11 cellular contexts compared by ENCODE assay signal in genomic region chr1:23563755-23564374, GRCh38. TPM values are rescaled to one million over a fixed set of nuclear protein-coding genes. Genes with fewer than 3 reads are reported as not detected.
DNase-seq lines count a peak whose midpoint lies in the region; ATAC-seq, FAIRE-seq and TF ChIP-seq lines count a peak whose summit lies in the region.
"Had no signal": no experiment of that assay in that cellular context is flagged by ENCODE, and none has a peak within 500 bp of the region (broad histone marks: within the 10 kb centered on the region; RNA-seq: fewer than 3 reads in every experiment).

No MANE protein-coding gene starts in this region.

- TF ChIP-seq POLR2A in H1 (IDR thresholded peaks at IDR 0.05; ENCODE audit: control extremely low read depth in 1 of 2, low read depth in 2 of 2, low read length in 2 of 2), result no peak

- no peak overlapping the region for H3K4me3 Mint-ChIP-seq in activated naive CD8-positive, alpha-beta T cell
- H3K4me3 Mint-ChIP-seq in activated naive CD8-positive, alpha-beta T cell treated with anti-CD3 and anti-CD28 coated beads, Interleukin-2, amount 50 U/mL, for 24 hours, result no peak overlapping the region
- peak overlapping the region; percentile 64 for H3K4me3 Mint-ChIP-seq in nephron progenitor cell
- H3K4me3 Mint-ChIP-seq: T-helper 1 cell treated with Interleukin-12 subunit alpha and Interleukin-12 subunit beta and Interleukin-4 antibody, amounts not matched to agents 30 μg/mL and 1 μg/mL, for 36 hours had no signal

- H3K79me2 ChIP-seq in H1 (ENCODE audit: control insufficient read depth in 1 of 2, insufficient read depth in 2 of 2, low read length in 2 of 2), result peaks cover 1 to 4% of the 10 kb centered on the region in 2 experiments

- intact Hi-C loops in upper lobe of right lung (cut with DNase I), result no loop called here

- peaks cover 8% of the 10 kb centered on the region for H3K23me2 ChIP-seq in H1 (ENCODE audit: low read depth, low read length)

- H2AFZ ChIP-seq in H1 (ENCODE audit: low read length), result no peak overlapping the region

- peak overlapping the region; percentile 53 for H4K91ac ChIP-seq in H1 (replicated peaks; ENCODE audit: insufficient read length, low read length)

- H3K27ac ChIP-seq in H1 (ENCODE audit: low read depth, low read length), result no peak overlapping the region
- peak overlapping the region; percentile 94 for H3K27ac ChIP-seq in upper lobe of right lung

- TF ChIP-seq CTCF in H1 (IDR thresholded peaks at IDR 0.05; ENCODE audit: control extremely low read depth in 1 of 3, insufficient read depth in 1 of 3, low read depth in 1 of 3, low read length in 3 of 3) (no peak), nephron progenitor cell (IDR thresholded peaks at IDR 0.05) (no peak), upper lobe of right lung (IDR thresholded peaks at IDR 0.05) (no peak)

- CTCF ChIA-PET in H1 (lab: Charles Lee; ENCODE audit: partially characterized antibody), result interaction anchor here (0.7 to 12.3 kb wide), 9 partner anchors 10 to 102 kb away, joined by 3 to 143 read pairs (median 4); no protein-coding TSS in a partner anchor

- H2AK5ac ChIP-seq in H1 (ENCODE audit: low read depth, low read length), result peak overlapping the region; percentile 43

- peak overlapping the region; percentile 18 for H2BK120ac ChIP-seq in H1 (replicated peaks; ENCODE audit: low read depth, low read length)

- H3K36me3 Mint-ChIP-seq in activated naive CD8-positive, alpha-beta T cell, result no peaks in the 10 kb centered on the region
- H3K36me3 Mint-ChIP-seq in activated naive CD8-positive, alpha-beta T cell treated with anti-CD3 and anti-CD28 coated beads, Interleukin-2, amount 50 U/mL, for 24 hours (ENCODE audit: low read depth), result no peaks in the 10 kb centered on the region
- H3K36me3 Mint-ChIP-seq in nephron progenitor cell (ENCODE audit: low read depth), result no peaks in the 10 kb centered on the region

- DNase-seq in activated naive CD8-positive, alpha-beta T cell treated with anti-CD3 and anti-CD28 coated beads, Interleukin-2, amount 50 U/mL, for 24 hours, result no peak
- DNase-seq in H1 (ENCODE audit: low read depth in 1 of 2, low spot score in 2 of 2), result no peak
- no peak for DNase-seq in nephron progenitor cell
- no peak for DNase-seq in upper lobe of right lung
- no peak for DNase-seq in A172 (ENCODE audit: low spot score)
- no peak for DNase-seq in NK-92 treated with Interleukin-12 subunit alpha and Interleukin-12 subunit beta, amount 100 ng/mL, for 24 hours (lab: John Stamatoyannopoulos, UW)
- DNase-seq in H7, result no peak
- DNase-seq: body of pancreas had no signal

- H3K4me1 Mint-ChIP-seq in activated naive CD8-positive, alpha-beta T cell (ENCODE audit: low read depth), result peaks cover 51% of the 10 kb centered on the region
- H3K4me1 Mint-ChIP-seq in activated naive CD8-positive, alpha-beta T cell treated with anti-CD3 and anti-CD28 coated beads, Interleukin-2, amount 50 U/mL, for 24 hours, result peaks cover 50% of the 10 kb centered on the region
- H3K4me1 Mint-ChIP-seq in nephron progenitor cell, result peaks cover 92% of the 10 kb centered on the region

- no peak overlapping the region for H4K5ac ChIP-seq in H1 (ENCODE audit: insufficient read length, low read depth, low read length)

- H3K27me3 ChIP-seq in H1 (replicated peaks in 1 of 4; ENCODE audit: control insufficient read depth in 3 of 4, extremely low read depth in 1 of 4, insufficient read depth in 3 of 4, low read length in 3 of 4) (no peaks in the 10 kb centered on the region; a peak in 1 of 7 replicates), upper lobe of right lung (no peaks in the 10 kb centered on the region), H7 (ENCODE audit: control insufficient read depth, insufficient read depth, low read length) (peaks cover 11% of the 10 kb centered on the region)
- H3K27me3 ChIP-seq: body of pancreas had no signal

- peak overlapping the region; percentile 51 for H3K27ac Mint-ChIP-seq in activated naive CD8-positive, alpha-beta T cell
- no peak overlapping the region for H3K27ac Mint-ChIP-seq in activated naive CD8-positive, alpha-beta T cell treated with anti-CD3 and anti-CD28 coated beads, Interleukin-2, amount 50 U/mL, for 24 hours
- H3K27ac Mint-ChIP-seq in nephron progenitor cell, result peak overlapping the region; percentile 100
- H3K27ac Mint-ChIP-seq: T-helper 1 cell treated with Interleukin-12 subunit alpha and Interleukin-12 subunit beta and Interleukin-4 antibody, amounts not matched to agents 30 μg/mL and 1 μg/mL, for 36 hours had no signal

- no peak for TF ChIP-seq EP300 in H1 (IDR thresholded peaks at IDR 0.05; ENCODE audit: borderline replicate concordance in 1 of 2, low read depth in 2 of 2, low read length in 2 of 2)

- H3K36me3 ChIP-seq in H1 (ENCODE audit: control insufficient read depth in 2 of 4, insufficient read depth in 4 of 4, low read length in 3 of 4) (no peaks in the 10 kb centered on the region), upper lobe of right lung (no peaks in the 10 kb centered on the region), H7 (replicated peaks; ENCODE audit: control insufficient read depth, insufficient read depth, low read length) (no peaks in the 10 kb centered on the region)

- H3K4me1 ChIP-seq in H1 (replicated peaks in 1 of 4; ENCODE audit: control insufficient read depth in 3 of 4, insufficient read depth in 4 of 4, low read length in 3 of 4), result peaks cover 12 to 31% (median 16%) of the 10 kb centered on the region in 4 experiments
- peaks cover 39% of the 10 kb centered on the region for H3K4me1 ChIP-seq in upper lobe of right lung

- H2BK12ac ChIP-seq in H1 (ENCODE audit: low read depth, low read length), result peak overlapping the region; percentile 96

- no peaks in the 10 kb centered on the region for H3K9me3 Mint-ChIP-seq in activated naive CD8-positive, alpha-beta T cell (ENCODE audit: low read depth)
- no peaks in the 10 kb centered on the region for H3K9me3 Mint-ChIP-seq in activated naive CD8-positive, alpha-beta T cell treated with anti-CD3 and anti-CD28 coated beads, Interleukin-2, amount 50 U/mL, for 24 hours
- no peaks in the 10 kb centered on the region for H3K9me3 Mint-ChIP-seq in nephron progenitor cell
- H3K9me3 Mint-ChIP-seq: T-helper 1 cell treated with Interleukin-12 subunit alpha and Interleukin-12 subunit beta and Interleukin-4 antibody, amounts not matched to agents 30 μg/mL and 1 μg/mL, for 36 hours had no signal

- H3K79me1 ChIP-seq in H1 (ENCODE audit: low read depth, low read length), result 0 out of 2 replicates have a peak, but pooled peaks cover 2% of the 10 kb centered on the region

- H3K9ac ChIP-seq in H1 (replicated peaks in 1 of 4; ENCODE audit: extremely low read depth in 1 of 4, low read depth in 3 of 4, low read length in 3 of 4), result no peak overlapping the region

- no peak overlapping the region for H3K4me2 ChIP-seq in H1 (ENCODE audit: insufficient read depth in 1 of 2, low read depth in 2 of 2, low read length in 2 of 2)

- no peak overlapping the region; the same call in 1 of the 2 replicates for H2BK5ac ChIP-seq in H1 (ENCODE audit: low read depth, low read length)

- peaks cover 0 to 3% of the 10 kb centered on the region in 2 experiments for H4K20me1 ChIP-seq in H1 (replicated peaks in 1 of 2; ENCODE audit: control insufficient read depth in 1 of 2, insufficient read depth in 2 of 2, low read length in 2 of 2)

- POLR2A ChIA-PET in H1 (lab: Charles Lee; ENCODE audit: partially characterized antibody), result interaction anchor here (1.1 to 20.4 kb wide), 5 partner anchors 7 to 74 kb away, joined by 3 to 547 read pairs (median 6); partner anchors contain the start of gene ID3

- peak overlapping the region; percentile 37 for H2BK20ac ChIP-seq in H1 (ENCODE audit: low read length)

- ATAC-seq in activated naive CD8-positive, alpha-beta T cell treated with anti-CD3 and anti-CD28 coated beads, Interleukin-2, amount 50 U/mL, for 24 hours, result no peak
- no peak for ATAC-seq in upper lobe of right lung
- ATAC-seq: body of pancreas had no signal

- no peak overlapping the region for H3K14ac ChIP-seq in H1 (ENCODE audit: insufficient read length)

- H4K8ac ChIP-seq in H1 (ENCODE audit: extremely low read depth, insufficient read depth, low read length), result no peak overlapping the region

- no peak overlapping the region for H3K23ac ChIP-seq in H1 (ENCODE audit: insufficient read length)

- H3K56ac ChIP-seq in H1 (replicated peaks; ENCODE audit: insufficient read length, low read depth, low read length), result no peak overlapping the region

- H3K4me3 ChIP-seq in H1 (ENCODE audit: extremely low read depth in 1 of 4, insufficient read depth in 2 of 4, low read depth in 3 of 4, low read length in 4 of 4) (no peak overlapping the region), upper lobe of right lung (no peak overlapping the region), H7 (ENCODE audit: insufficient read depth, low read depth, low read length) (no peak overlapping the region)
- H3K4me3 ChIP-seq: body of pancreas, HAP-1 had no signal

- H2BK15ac ChIP-seq in H1 (ENCODE audit: low read length), result peak overlapping the region; percentile 25; the same call in 1 of the 2 replicates

- H3K27me3 Mint-ChIP-seq in activated naive CD8-positive, alpha-beta T cell, result no peaks in the 10 kb centered on the region
- H3K27me3 Mint-ChIP-seq in activated naive CD8-positive, alpha-beta T cell treated with anti-CD3 and anti-CD28 coated beads, Interleukin-2, amount 50 U/mL, for 24 hours, result peaks cover 21% of the 10 kb centered on the region
- H3K27me3 Mint-ChIP-seq in nephron progenitor cell (ENCODE audit: low read depth, poor library complexity), result no peaks in the 10 kb centered on the region

- FAIRE-seq in H1 (lab: Jason Lieb, UNC), result no peak

- H3K9me3 ChIP-seq in H1 (ENCODE audit: insufficient read depth in 2 of 2, low read depth in 1 of 2, low read length in 1 of 2) (no peaks in the 10 kb centered on the region), upper lobe of right lung (no peaks in the 10 kb centered on the region)
- H3K9me3 ChIP-seq: body of pancreas, HAP-1 had no signal

- no peak for TF ChIP-seq RAD21 in H1 (IDR thresholded peaks at IDR 0.05 in 1 of 2, conservative IDR thresholded peaks at IDR 0.05 in 1 of 2; ENCODE audit: low read depth in 2 of 2, low read length in 2 of 2)

- 95% methylated on average over 3 of the region's 3 CpGs; no CpG with 5 or more reads in 1 of the 2 experiments for WGBS in H1 (ENCODE audit: extremely low coverage in 1 of 2, insufficient coverage in 1 of 2, insufficient read length in 1 of 2, insufficient replicate concordance in 2 of 2, low coverage in 1 of 2, low lambda C conversion rate in 2 of 2, missing lambda C conversion rate in 1 of 2), 2 experiments

- peak overlapping the region; percentile 35; the same call in 1 of the 2 replicates for H3K18ac ChIP-seq in H1 (ENCODE audit: extremely low read depth, low read length)

- H3K4ac ChIP-seq in H1 (replicated peaks; ENCODE audit: insufficient read length, low read depth, low read length), result no peak overlapping the region

RNA-seq across cellular contexts. Expression of gene ID3, which starts 4.6 kb away (rescaled TPM):
- total RNA-seq in H1 (2021; fragmentation: NEBNext Ultra II Directional; extraction: Animal tissue kit (Norgen Biotek cat#: 25700)), result 240 and 252 TPM in 2 replicates
- 304 and 490 TPM in 2 replicates for polyA plus RNA-seq in H1 (2011; rRNA removed)
- 310 TPM for polyA plus RNA-seq in H1 (2011; cell fraction: cytosol; rRNA removed)
- 192 TPM for polyA plus RNA-seq in H1 (2011; cell fraction: nucleus; rRNA removed)
- 135 to 194 TPM (median 157 TPM) in 4 replicates for polyA plus RNA-seq in H1 (2012, experiment 1 of 2)
- polyA plus RNA-seq in H1 (2012, experiment 2 of 2), result 300 TPM
- 260 TPM for polyA plus RNA-seq in H1 (2013, experiment 1 of 2)
- polyA plus RNA-seq in H1 (2013, experiment 2 of 2), result 250 TPM
- 30.4 and 61.8 TPM in 2 replicates for polyA minus RNA-seq in H1 (2011; rRNA and poly(A)+ RNA removed)
- 97.4 TPM for polyA minus RNA-seq in H1 (2011; cell fraction: cytosol; rRNA and poly(A)+ RNA removed)
- 104 TPM for polyA minus RNA-seq in H1 (2011; cell fraction: nucleus; rRNA and poly(A)+ RNA removed)
- 242 TPM for total RNA-seq in upper lobe of right lung
- 83.7 and 244 TPM in 2 replicates for total RNA-seq in A172 (2014; rRNA removed; shearing (Covaris generic))
- total RNA-seq in H7 (2014; rRNA removed; shearing (Covaris generic)), result 149 and 160 TPM in 2 replicates

RNA-seq across cellular contexts. Expression of gene E2F2, which starts 32.8 kb away (rescaled TPM):
- 6.1 and 7.0 TPM in 2 replicates for total RNA-seq in H1 (2021; fragmentation: NEBNext Ultra II Directional; extraction: Animal tissue kit (Norgen Biotek cat#: 25700))
- polyA plus RNA-seq in H1 (2011; rRNA removed), result 1.8 and 2.3 TPM in 2 replicates
- polyA plus RNA-seq in H1 (2011; cell fraction: cytosol; rRNA removed), result 1.8 TPM
- polyA plus RNA-seq in H1 (2011; cell fraction: nucleus; rRNA removed), result 2.4 TPM
- 3.9 to 5.3 TPM (median 4.1 TPM) in 4 replicates for polyA plus RNA-seq in H1 (2012, experiment 1 of 2)
- polyA plus RNA-seq in H1 (2012, experiment 2 of 2), result 3.4 TPM
- 3.1 TPM for polyA plus RNA-seq in H1 (2013, experiment 1 of 2)
- polyA plus RNA-seq in H1 (2013, experiment 2 of 2), result 2.9 TPM
- 3.2 and 4.8 TPM in 2 replicates for polyA minus RNA-seq in H1 (2011; rRNA and poly(A)+ RNA removed)
- polyA minus RNA-seq in H1 (2011; cell fraction: cytosol; rRNA and poly(A)+ RNA removed), result 2.7 TPM
- polyA minus RNA-seq in H1 (2011; cell fraction: nucleus; rRNA and poly(A)+ RNA removed), result 3.8 TPM
- 0.32 TPM for total RNA-seq in upper lobe of right lung
- total RNA-seq in A172 (2014; rRNA removed; shearing (Covaris generic)), result 3.8 and 4.0 TPM in 2 replicates
- total RNA-seq in H7 (2014; rRNA removed; shearing (Covaris generic)), result 7.8 and 9.9 TPM in 2 replicates
